In the genomic region with DNA sequence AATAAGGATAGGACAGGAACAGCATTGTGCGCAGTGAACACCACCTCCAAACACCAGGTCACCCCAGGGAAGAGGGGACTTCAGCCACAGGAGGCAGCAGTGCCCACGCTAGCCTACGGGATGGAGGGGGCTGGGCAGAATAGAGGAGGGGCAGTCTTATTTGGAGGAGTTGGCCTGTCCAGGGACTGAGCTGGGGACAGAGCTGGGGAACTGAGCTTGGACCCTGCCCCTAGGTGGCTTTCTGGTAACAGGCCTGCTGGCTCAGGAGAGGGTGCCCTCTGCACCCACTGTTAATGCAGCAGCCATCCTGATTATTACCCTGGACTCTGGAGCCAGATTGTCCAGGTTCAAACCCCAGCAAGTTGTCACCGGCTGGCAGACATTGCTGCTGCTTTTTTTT, we compare ENCODE assay signal across 21 cellular contexts. TPM values are rescaled to one million over a fixed set of nuclear protein-coding genes. Genes with fewer than 3 reads are reported as not detected.
A peak's percentile ranks its signal among the peaks of the same experiment; 100 is the strongest.
DNase-seq lines count a peak whose midpoint lies in the region; ATAC-seq, FAIRE-seq and TF ChIP-seq lines count a peak whose summit lies in the region.
"Had no signal": no experiment of that assay in that cellular context is flagged by ENCODE, and none has a peak within 500 bp of the region (broad histone marks: within the 10 kb centered on the region; RNA-seq: fewer than 3 reads in every experiment).

No MANE protein-coding gene starts in this region.

- H3K9me3 ChIP-seq in GM12878 (replicated peaks; ENCODE audit: control insufficient read depth, insufficient read depth, low read length) (no peaks in the 10 kb centered on the region), neural progenitor cell (ENCODE audit: low read depth) (no peaks in the 10 kb centered on the region)
- no peaks in the 10 kb centered on the region for H3K9me3 ChIP-seq in effector memory CD4-positive, alpha-beta T cell (ENCODE audit: control insufficient read depth, low read length)

- FAIRE-seq in GM12878 (lab: Jason Lieb, UNC) = no peak
- FAIRE-seq: GM19239, HTR-8/SVneo had no signal

- H3K36me3 ChIP-seq in GM12878 (ENCODE audit: control insufficient read depth in 2 of 2, insufficient read depth in 2 of 2, low read length in 1 of 2) (no peaks in the 10 kb centered on the region; a peak in 1 of 4 replicates), neural progenitor cell (no peaks in the 10 kb centered on the region), mesendoderm (ENCODE audit: control insufficient read depth, insufficient read depth, low read length) (no peaks in the 10 kb centered on the region)
- no peaks in the 10 kb centered on the region for H3K36me3 ChIP-seq in effector memory CD4-positive, alpha-beta T cell (ENCODE audit: control insufficient read depth, insufficient read depth, low read length)

- SMC1A ChIA-PET in GM12878 (lab: Charles Lee; ENCODE audit: uncharacterized antibody, unreplicated experiment) = interaction anchor here (0.7 to 1.6 kb wide), 4 partner anchors 10 to 110 kb away, joined by 3 to 6 read pairs (median 4); partner anchors contain the start of gene ADGRG5

- no peak overlapping the region for H3K23ac ChIP-seq in mesendoderm (ENCODE audit: low read length)

- H3K4ac ChIP-seq in mesendoderm (ENCODE audit: low read depth, low read length) = no peak overlapping the region

- H2AK5ac ChIP-seq in mesendoderm (ENCODE audit: low read length) = no peak overlapping the region

- no peaks in the 10 kb centered on the region for H3K27me3 ChIP-seq in GM12878 (replicated peaks in 1 of 2; ENCODE audit: control insufficient read depth in 2 of 2, insufficient read depth in 2 of 2, low read length in 1 of 2)
- peaks cover 36% of the 10 kb centered on the region for H3K27me3 ChIP-seq in neural progenitor cell
- no peaks in the 10 kb centered on the region for H3K27me3 ChIP-seq in effector memory CD4-positive, alpha-beta T cell (replicated peaks; ENCODE audit: control insufficient read depth, insufficient read depth, low read length, poor library complexity, severe bottlenecking)
- no peaks in the 10 kb centered on the region for H3K27me3 ChIP-seq in mesendoderm (ENCODE audit: insufficient read depth, low read length, poor library complexity)

- RAD21 ChIA-PET in GM12878 (lab: Charles Lee; ENCODE audit: unreplicated experiment) = interaction anchor here (1.1 to 1.3 kb wide), 2 partner anchors 18 to 110 kb away, joined by 3 read pairs; no protein-coding TSS in a partner anchor

- H3K4me3 ChIP-seq in GM12878 (no peak overlapping the region), neural progenitor cell (no peak overlapping the region), mesendoderm (ENCODE audit: low read length) (no peak overlapping the region)
- H3K4me3 ChIP-seq in effector memory CD4-positive, alpha-beta T cell (ENCODE audit: insufficient read depth, low read depth, low read length, poor library complexity, severe bottlenecking) = no peak overlapping the region

- peak; percentile 76 for DNase-seq in 8988T
- DNase-seq in GM12878 (ENCODE audit: low read depth, low spot score) = no peak
- no peak for DNase-seq in neural progenitor cell (ENCODE audit: low spot score)
- no peak for DNase-seq in effector memory CD4-positive, alpha-beta T cell
- no peak for DNase-seq in NCI-H1694 treated with DMSO at 0.1 percent for 48 hours (lab: John Stamatoyannopoulos, UW)
- no peak for DNase-seq in Ammon's horn (ENCODE audit: low spot score)
- DNase-seq in mesendoderm = no peak
- DNase-seq: ACHN; AML-193; CD4-positive, alpha-beta T cell; DMS53; H9; NCI-H1105 treated with DMSO at 0.1 percent for 48 hours; NCI-H187; NCI-H226; NCI-H526 had no signal

- no peak overlapping the region for H3K27ac Mint-ChIP-seq in neural progenitor cell
- H3K27ac Mint-ChIP-seq: CD4-positive, alpha-beta T cell; H9 had no signal

- H3K9me3 Mint-ChIP-seq in neural progenitor cell = no peaks in the 10 kb centered on the region
- H3K9me3 Mint-ChIP-seq: CD4-positive, alpha-beta T cell; H9 had no signal

- 100% methylated on average over 4 of the region's 4 CpGs for WGBS in GM12878 (ENCODE audit: insufficient coverage, insufficient replicate concordance, low lambda C conversion rate, missing lambda C conversion rate)
- WGBS in mesendoderm (ENCODE audit: extremely low coverage, insufficient coverage, low lambda C conversion rate) = no CpG with 5 or more reads among the region's 4 CpGs

- no peaks in the 10 kb centered on the region for H3K79me2 ChIP-seq in GM12878 (ENCODE audit: control insufficient read depth, insufficient read depth, low read length)
- H3K79me2 ChIP-seq in neural progenitor cell (ENCODE audit: low read depth) = no peaks in the 10 kb centered on the region
- no peaks in the 10 kb centered on the region for H3K79me2 ChIP-seq in mesendoderm (ENCODE audit: control insufficient read depth, insufficient read depth, low read length)

- ATAC-seq in GM12878 = no peak

- H3K4me2 ChIP-seq in GM12878 (ENCODE audit: control insufficient read depth, insufficient read depth) (no peak overlapping the region), neural progenitor cell (no peak overlapping the region), mesendoderm (ENCODE audit: low read length) (no peak overlapping the region)

- H4K20me1 ChIP-seq in GM12878 (ENCODE audit: control insufficient read depth, insufficient read depth) (no peaks in the 10 kb centered on the region), neural progenitor cell (ENCODE audit: low read depth) (peaks cover 11% of the 10 kb centered on the region)

- TF ChIP-seq EP300 in GM12878 (IDR thresholded peaks at IDR 0.05; ENCODE audit: borderline replicate concordance in 1 of 2, control insufficient read depth in 1 of 2, low read depth in 2 of 2, low read length in 2 of 2) = no peak

- no peak overlapping the region for H3K27ac ChIP-seq in GM12878 (ENCODE audit: control insufficient read depth, insufficient read depth)
- no peak overlapping the region for H3K27ac ChIP-seq in neural progenitor cell
- no peak overlapping the region for H3K27ac ChIP-seq in effector memory CD4-positive, alpha-beta T cell (ENCODE audit: insufficient read depth, low read length, poor library complexity, severe bottlenecking)
- no peak overlapping the region for H3K27ac ChIP-seq in mesendoderm (ENCODE audit: low read depth, low read length)
- H3K27ac ChIP-seq: HL-60 had no signal

- H3K4me1 Mint-ChIP-seq in neural progenitor cell = peaks cover 25% of the 10 kb centered on the region

- no peak overlapping the region for H2BK5ac ChIP-seq in mesendoderm (ENCODE audit: low read length)

- no peak overlapping the region for H2BK120ac ChIP-seq in mesendoderm (ENCODE audit: low read depth, low read length)

- H3K4me1 ChIP-seq in GM12878 (ENCODE audit: control insufficient read depth, insufficient read depth, low read length) = peaks cover 26% of the 10 kb centered on the region
- H3K4me1 ChIP-seq in neural progenitor cell = peaks cover 5% of the 10 kb centered on the region
- H3K4me1 ChIP-seq in effector memory CD4-positive, alpha-beta T cell (ENCODE audit: control insufficient read depth, insufficient read depth, low read length, poor library complexity, severe bottlenecking) = peaks cover 22% of the 10 kb centered on the region
- H3K4me1 ChIP-seq in mesendoderm (ENCODE audit: control insufficient read depth, low read depth, low read length) = peaks cover 2% of the 10 kb centered on the region

- intact Hi-C loops in GM12878 (cut with micrococcal nuclease; ENCODE audit: unreplicated experiment) = no loop called here

- no TSS peak for BruUV-seq in GM12878 (replicated peaks; lab: Mats Ljungman, UMichigan)

- CTCF ChIA-PET in GM12878 (lab: Yijun Ruan, JAX) = interaction anchor here (1.1 to 2.6 kb wide), 3 partner anchors 8 to 110 kb away, joined by 3 to 10 read pairs (median 5); no protein-coding TSS in a partner anchor

- no peak for TF ChIP-seq POLR2A in GM12878 (IDR thresholded peaks at IDR 0.05; ENCODE audit: low read depth, low read length)

- in situ Hi-C loops in GM12878 (cut with MboI) = no loop called here

- TF ChIP-seq CTCF in GM12872 (IDR thresholded peaks at IDR 0.05; ENCODE audit: insufficient read depth, low read depth, low read length) (0 out of 3 replicates have a peak, but pooled peaks have one; percentile 19), GM12878 (IDR thresholded peaks at IDR 0.05 in 2 of 3, conservative IDR thresholded peaks at IDR 0.05 in 1 of 3; ENCODE audit: control insufficient read depth in 2 of 3, extremely low read depth in 1 of 3, insufficient read depth in 1 of 3, low read depth in 3 of 3, low read length in 3 of 3) (no peak), neural progenitor cell (IDR thresholded peaks at IDR 0.05) (peak; percentile 8)

- H3K18ac ChIP-seq in mesendoderm (ENCODE audit: low read length) = no peak overlapping the region

- H2BK15ac ChIP-seq in mesendoderm (replicated peaks; ENCODE audit: low read depth) = no peak overlapping the region

- POLR2A ChIA-PET in GM12878 (lab: Charles Lee) = interaction anchor here (1.0 kb wide), 1 partner anchor 54 kb away, joined by 3 read pairs; no protein-coding TSS in a partner anchor

- H2AFZ ChIP-seq in GM12878 (ENCODE audit: control insufficient read depth, low read depth, low read length) (no peak overlapping the region), neural progenitor cell (replicated peaks) (no peak overlapping the region)

- peaks cover 10% of the 10 kb centered on the region for H3K36me3 Mint-ChIP-seq in neural progenitor cell

- H3K9ac ChIP-seq in GM12878 (ENCODE audit: control insufficient read depth, insufficient read depth, low read length) (no peak overlapping the region), neural progenitor cell (no peak overlapping the region), mesendoderm (ENCODE audit: low read length) (no peak overlapping the region)

- H3K79me1 ChIP-seq in mesendoderm (ENCODE audit: low read length) = peaks cover 2% of the 10 kb centered on the region

- no peak overlapping the region for H3K4me3 Mint-ChIP-seq in neural progenitor cell
- H3K4me3 Mint-ChIP-seq: CD4-positive, alpha-beta T cell had no signal

- no peak overlapping the region for H3K56ac ChIP-seq in mesendoderm (ENCODE audit: low read length)

- no peak overlapping the region for H4K8ac ChIP-seq in mesendoderm (ENCODE audit: low read depth, low read length)

- peaks cover 16% of the 10 kb centered on the region for H3F3A ChIP-seq in neural progenitor cell (ENCODE audit: low read depth)

- H4K5ac ChIP-seq in mesendoderm (ENCODE audit: low read length) = no peak overlapping the region

- 0 out of 2 replicates have a peak, but pooled peaks have one; percentile 1 for TF ChIP-seq RAD21 in GM12878 (IDR thresholded peaks at IDR 0.05; ENCODE audit: insufficient read depth, low read depth, low read length)

- peaks cover 16% of the 10 kb centered on the region for H3K27me3 Mint-ChIP-seq in neural progenitor cell (ENCODE audit: insufficient read depth, low read depth)
- H3K27me3 Mint-ChIP-seq: CD4-positive, alpha-beta T cell had no signal

RNA-seq across cellular contexts. Expression of gene CCDC102A, which starts 9.3 kb away (rescaled TPM):
- 3.6 and 3.7 TPM in 2 replicates for total RNA-seq in GM12878 (2013; cell fraction: nucleolus; rRNA removed)
- total RNA-seq in GM12878 (2014; rRNA removed) = 3.5 and 5.9 TPM in 2 replicates
- 1.2 and 1.6 TPM in 2 replicates for total RNA-seq in GM12878 (2014; rRNA removed; fragmentation: Illumina TruSeq; extraction: Trizol)
- 5.1 and 5.6 TPM in 2 replicates for total RNA-seq in GM12878 (2021)
- polyA plus RNA-seq in GM12878 (2011; ENCODE audit: low read depth) = 2.3 TPM
- polyA plus RNA-seq in GM12878 (2011; rRNA removed) = 2.2 and 5.1 TPM in 2 replicates
- 8.5 and 10.0 TPM in 2 replicates for polyA plus RNA-seq in GM12878 (2011; cell fraction: cytosol; rRNA removed)
- polyA plus RNA-seq in GM12878 (2011; cell fraction: nucleus; rRNA removed) = 7.4 and 10.5 TPM in 2 replicates
- 4.2 and 5.2 TPM in 2 replicates for polyA plus RNA-seq in GM12878 (2012)
- polyA plus RNA-seq in GM12878 (2014; fragmentation: Illumina TruSeq; extraction: Trizol) = 0.59 and 0.76 TPM in 2 replicates
- under 1 TPM; 0.03 to 0.53 TPM for polyA plus RNA-seq in GM12878 (2014; fragmentation: Nextera tagmentation; extraction: Ambion mirVana)
- 3.3 and 4.1 TPM in 2 replicates for polyA plus RNA-seq in GM12878 (2014; rRNA removed)
- polyA plus RNA-seq in GM12878 (2016; fragmentation: Nextera tagmentation; extraction: Ambion mirVana) = 1 to 10 TPM in 1 of 2 experiments, under 1 TPM in 1; 0.63 to 3.3 TPM
- polyA minus RNA-seq in GM12878 (2011; rRNA and poly(A)+ RNA removed) = 1.6 and 4.7 TPM in 2 replicates
- 2.1 TPM in 2 replicates for polyA minus RNA-seq in GM12878 (2011; cell fraction: cytosol; rRNA and poly(A)+ RNA removed)
- 0.60 and 1.8 TPM in 2 replicates for polyA minus RNA-seq in GM12878 (2011; cell fraction: nucleus; rRNA and poly(A)+ RNA removed)
- total RNA-seq in neural progenitor cell (ENCODE audit: low replicate concordance) = 3.9 and 12.8 TPM in 2 replicates
- 2.0 TPM for polyA plus RNA-seq in mesendoderm (2013, experiment 1 of 2)
- polyA plus RNA-seq in mesendoderm (2013, experiment 2 of 2) = 1.8 TPM

RNA-seq across cellular contexts. Expression of gene ADGRG5, which starts 15.4 kb away (rescaled TPM):
- total RNA-seq in GM12878 (2013; cell fraction: nucleolus; rRNA removed) = 40.4 and 40.7 TPM in 2 replicates
- total RNA-seq in GM12878 (2014; rRNA removed) (24.5 and 30.4 TPM in 2 replicates), GM12878 (2014; rRNA removed; fragmentation: Illumina TruSeq; extraction: Trizol) (6.5 and 7.7 TPM in 2 replicates), GM12878 (2021) (26.6 and 30.1 TPM in 2 replicates), neural progenitor cell (ENCODE audit: low replicate concordance) (2.2 and 3.1 TPM in 2 replicates)
- 18.3 TPM for polyA plus RNA-seq in GM12878 (2011; ENCODE audit: low read depth)
- polyA plus RNA-seq in GM12878 (2011; rRNA removed) (1.3 and 5.6 TPM in 2 replicates), GM12878 (2014; fragmentation: Illumina TruSeq; extraction: Trizol) (8.4 and 19.2 TPM in 2 replicates), GM12878 (2014; fragmentation: Nextera tagmentation; extraction: Ambion mirVana) (1 to 10 TPM; 1.7 to 2.7 TPM), GM12878 (2014; rRNA removed) (25.9 and 35.1 TPM in 2 replicates), GM12878 (2016; fragmentation: Nextera tagmentation; extraction: Ambion mirVana) (10 to 100 TPM; 50.8 to 56.0 TPM)
- 4.9 and 5.6 TPM in 2 replicates for polyA plus RNA-seq in GM12878 (2011; cell fraction: cytosol; rRNA removed)
- polyA plus RNA-seq in GM12878 (2011; cell fraction: nucleus; rRNA removed) = 17.9 and 18.9 TPM in 2 replicates
- 26.7 and 36.0 TPM in 2 replicates for polyA plus RNA-seq in GM12878 (2012)
- 5.4 and 6.9 TPM in 2 replicates for polyA minus RNA-seq in GM12878 (2011; rRNA and poly(A)+ RNA removed)
- polyA minus RNA-seq in GM12878 (2011; cell fraction: cytosol; rRNA and poly(A)+ RNA removed) = 2.2 and 2.3 TPM in 2 replicates
- polyA minus RNA-seq in GM12878 (2011; cell fraction: nucleus; rRNA and poly(A)+ RNA removed) = 5.6 and 8.6 TPM in 2 replicates
- 2.9 TPM for polyA plus RNA-seq in mesendoderm (2013, experiment 1 of 2)
- polyA plus RNA-seq in mesendoderm (2013, experiment 2 of 2) = 3.0 TPM
- total RNA-seq: LHCN-M2 had no signal

RNA-seq across cellular contexts. Expression of gene DOK4, which starts 40.7 kb away (rescaled TPM):
- total RNA-seq in GM12878 (2013; cell fraction: nucleolus; rRNA removed) = 3.1 and 6.2 TPM in 2 replicates
- total RNA-seq in GM12878 (2014; rRNA removed) = 2.1 and 2.2 TPM in 2 replicates
- 1.1 and 1.2 TPM in 2 replicates for total RNA-seq in GM12878 (2014; rRNA removed; fragmentation: Illumina TruSeq; extraction: Trizol)
- 2.9 and 3.0 TPM in 2 replicates for total RNA-seq in GM12878 (2021)
- 2.1 TPM for polyA plus RNA-seq in GM12878 (2011; ENCODE audit: low read depth)
- 4.1 and 7.0 TPM in 2 replicates for polyA plus RNA-seq in GM12878 (2011; rRNA removed)
- 9.7 and 11.2 TPM in 2 replicates for polyA plus RNA-seq in GM12878 (2011; cell fraction: cytosol; rRNA removed)
- polyA plus RNA-seq in GM12878 (2011; cell fraction: nucleus; rRNA removed) = 18.4 and 23.2 TPM in 2 replicates
- 3.5 and 3.6 TPM in 2 replicates for polyA plus RNA-seq in GM12878 (2012)
- polyA plus RNA-seq in GM12878 (2014; fragmentation: Illumina TruSeq; extraction: Trizol) = 0.60 and 1.6 TPM in 2 replicates
- polyA plus RNA-seq in GM12878 (2014; fragmentation: Nextera tagmentation; extraction: Ambion mirVana) = under 1 TPM in 1 of 2 experiments, not detected in 1; 0.20 TPM
- 2.4 and 2.9 TPM in 2 replicates for polyA plus RNA-seq in GM12878 (2014; rRNA removed)
- 1 to 10 TPM; 3.4 to 3.6 TPM for polyA plus RNA-seq in GM12878 (2016; fragmentation: Nextera tagmentation; extraction: Ambion mirVana)
- 2.9 and 5.9 TPM in 2 replicates for polyA minus RNA-seq in GM12878 (2011; rRNA and poly(A)+ RNA removed)
- 1.7 and 2.5 TPM in 2 replicates for polyA minus RNA-seq in GM12878 (2011; cell fraction: cytosol; rRNA and poly(A)+ RNA removed)
- 2.7 and 3.3 TPM in 2 replicates for polyA minus RNA-seq in GM12878 (2011; cell fraction: nucleus; rRNA and poly(A)+ RNA removed)
- 10.5 and 27.4 TPM in 2 replicates for total RNA-seq in neural progenitor cell (ENCODE audit: low replicate concordance)
- polyA plus RNA-seq in mesendoderm (2013, experiment 1 of 2) = 7.1 TPM
- 6.5 TPM for polyA plus RNA-seq in mesendoderm (2013, experiment 2 of 2)

Comparison
In these comparisons a context has a peak if more than half of its experiments do, and no peak if none do; other contexts are left out.
1. CTCF ChIP-seq: peak in GM12872 (single experiment) and neural progenitor cell (single experiment); none in GM12878 (0 of 3).